Comparison of ENCODE assay signal across 11 cellular contexts in the genomic region with DNA sequence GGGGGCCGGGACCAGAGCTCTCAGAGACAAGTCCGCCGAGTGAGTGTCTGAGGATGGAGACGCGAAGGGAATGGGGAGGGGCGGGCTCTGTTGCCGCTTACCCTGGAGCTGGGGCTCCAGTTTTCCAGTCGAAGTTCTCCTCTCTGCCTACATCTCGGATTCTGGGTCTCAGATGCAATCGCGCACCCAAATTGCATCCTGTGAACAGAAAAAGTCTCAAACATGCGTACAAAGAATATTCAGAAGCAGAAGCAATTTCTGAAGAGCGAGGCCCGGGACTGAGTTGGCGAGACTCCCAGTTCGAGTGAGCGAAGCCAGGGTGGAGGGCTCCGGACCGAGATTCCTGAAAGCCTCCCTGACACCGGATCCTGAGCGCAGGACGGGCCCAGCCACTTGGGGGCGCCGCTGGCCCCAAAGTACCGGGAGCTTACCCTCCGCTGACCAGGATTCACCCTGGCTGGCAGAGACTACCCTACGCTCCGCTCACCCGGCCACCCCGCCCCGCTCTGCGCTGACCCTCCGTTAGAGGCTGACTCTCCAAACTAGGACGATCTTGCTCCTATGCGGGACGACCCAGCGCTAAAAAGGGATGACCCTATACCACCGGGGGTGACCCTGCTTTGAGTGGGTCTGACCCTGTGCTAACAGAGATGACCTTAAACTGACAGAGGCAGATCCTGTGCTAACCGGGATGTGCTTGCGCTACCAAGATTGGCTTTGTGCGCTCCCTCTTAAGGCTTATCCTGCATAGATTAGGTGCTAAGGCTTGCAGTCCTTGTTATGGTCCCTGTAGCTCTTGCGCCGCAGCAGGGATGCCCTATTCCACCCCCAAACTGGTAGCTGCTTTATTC. TPM values are rescaled to one million over a fixed set of nuclear protein-coding genes. Genes with fewer than 3 reads are reported as not detected.
DNase-seq lines count a peak whose midpoint lies in the region; ATAC-seq and TF ChIP-seq lines count a peak whose summit lies in the region.
"Had no signal": no experiment of that assay in that cellular context is flagged by ENCODE, and none has a peak within 500 bp of the region (broad histone marks: within the 10 kb centered on the region; RNA-seq: fewer than 3 reads in every experiment).

No MANE protein-coding gene starts in this region.

- TF ChIP-seq CTCF in activated CD8-positive, alpha-beta T cell treated with anti-CD3 and anti-CD28 coated beads for 36 hours (IDR thresholded peaks at IDR 0.05) = peak; percentile 45
- TF ChIP-seq CTCF in SK-N-SH (IDR thresholded peaks at IDR 0.05) = peak; percentile 53
- TF ChIP-seq CTCF in type B pancreatic cell (conservative IDR thresholded peaks at IDR 0.05) = peak; percentile 64

- POLR2A ChIA-PET in activated CD8-positive, alpha-beta T cell treated with anti-CD3 and anti-CD28 coated beads for 36 hours (lab: Charles Lee) = interaction anchor here (1.5 kb wide), 1 partner anchor 11 kb away, joined by 5 read pairs; no protein-coding TSS in a partner anchor
- POLR2A ChIA-PET in activated CD8-positive, alpha-beta T cell treated with anti-CD3 and anti-CD28 coated beads, Interleukin-2, amount 10 ng/mL, durations not matched to agents 7 days and 5 days (lab: Charles Lee) = no interaction called here
- POLR2A ChIA-PET in SK-N-SH (lab: Yijun Ruan, JAX) = no interaction called here

- DNase-seq in activated CD8-positive, alpha-beta T cell treated with anti-CD3 and anti-CD28 coated beads for 36 hours = peak; percentile 29
- no peak for DNase-seq in activated CD8-positive, alpha-beta T cell treated with anti-CD3 and anti-CD28 coated beads, Interleukin-2, amount 10 ng/mL, durations not matched to agents 7 days and 5 days
- DNase-seq in SK-N-SH (peak; percentile 67), left ventricle myocardium superior (peak; percentile 48), type B pancreatic cell (ENCODE audit: extremely low spot score, unreplicated experiment) (no peak), putamen (ENCODE audit: low spot score) (no peak), NCI-H1092 (lab: John Stamatoyannopoulos, UW) (no peak)
- no peak for DNase-seq in activated effector memory CD4-positive, alpha-beta T cell treated with anti-CD3 and anti-CD28 coated beads, Interleukin-2, amount 50 U/mL, for 16 hours
- DNase-seq: CD8-positive, alpha-beta memory T cell had no signal

- TF ChIP-seq EP300 in SK-N-SH (IDR thresholded peaks at IDR 0.05; ENCODE audit: borderline replicate concordance in 1 of 2, low read depth in 1 of 2, low read length in 1 of 2) = no peak

- no peak overlapping the region for H3K27ac Mint-ChIP-seq in activated CD8-positive, alpha-beta T cell treated with anti-CD3 and anti-CD28 coated beads for 36 hours
- no peak overlapping the region for H3K27ac Mint-ChIP-seq in activated CD8-positive, alpha-beta T cell treated with anti-CD3 and anti-CD28 coated beads, Interleukin-2, amount 10 ng/mL, durations not matched to agents 7 days and 5 days
- no peak overlapping the region for H3K27ac Mint-ChIP-seq in type B pancreatic cell
- H3K27ac Mint-ChIP-seq: CD8-positive, alpha-beta memory T cell; T-helper 1 cell treated with Interleukin-12 subunit alpha and Interleukin-12 subunit beta and Interleukin-4 antibody, amounts not matched to agents 30 μg/mL and 1 μg/mL, for 36 hours had no signal

- H3K9ac ChIP-seq in SK-N-SH = no peak overlapping the region

- H3K36me3 Mint-ChIP-seq in activated CD8-positive, alpha-beta T cell treated with anti-CD3 and anti-CD28 coated beads for 36 hours (ENCODE audit: low read depth) = no peaks in the 10 kb centered on the region
- H3K36me3 Mint-ChIP-seq in activated CD8-positive, alpha-beta T cell treated with anti-CD3 and anti-CD28 coated beads, Interleukin-2, amount 10 ng/mL, durations not matched to agents 7 days and 5 days (ENCODE audit: low read depth) = no peaks in the 10 kb centered on the region
- H3K36me3 Mint-ChIP-seq in type B pancreatic cell = no peaks in the 10 kb centered on the region
- H3K36me3 Mint-ChIP-seq: CD8-positive, alpha-beta memory T cell had no signal

- no peaks in the 10 kb centered on the region for H3K9me2 ChIP-seq in SK-N-SH

- no peaks in the 10 kb centered on the region for H4K20me1 ChIP-seq in SK-N-SH (ENCODE audit: insufficient read depth)

- CTCF ChIA-PET in activated CD8-positive, alpha-beta T cell treated with anti-CD3 and anti-CD28 coated beads for 36 hours (lab: Charles Lee) = interaction anchor here (0.9 to 4.0 kb wide), 6 partner anchors 11 to 276 kb away, joined by 3 to 42 read pairs (median 5); a partner anchor contains a TSS
- CTCF ChIA-PET in activated CD8-positive, alpha-beta T cell treated with anti-CD3 and anti-CD28 coated beads, Interleukin-2, amount 10 ng/mL, durations not matched to agents 7 days and 5 days (lab: Charles Lee) = interaction anchor here (2.7 to 5.9 kb wide), 2 partner anchors 14 to 18 kb away, joined by 9 to 46 read pairs; a partner anchor contains a TSS
- CTCF ChIA-PET in SK-N-SH (lab: Yijun Ruan, JAX) = interaction anchor here (0.6 to 7.9 kb wide), 24 partner anchors 9 to 611 kb away, joined by 3 to 94 read pairs (median 5); a partner anchor contains a TSS

- TF ChIP-seq RAD21 in SK-N-SH (IDR thresholded peaks at IDR 0.05; ENCODE audit: low read length) = peak; percentile 53

- intact Hi-C loops in activated CD8-positive, alpha-beta T cell treated with anti-CD3 and anti-CD28 coated beads for 36 hours (cut with micrococcal nuclease) = no loop called here
- intact Hi-C loops in left ventricle myocardium superior (cut with micrococcal nuclease) = no loop called here

- H3K36me3 ChIP-seq in SK-N-SH (replicated peaks in 1 of 2; ENCODE audit: control insufficient read depth in 1 of 2, insufficient read depth in 2 of 2, low read length in 1 of 2) = no peaks in the 10 kb centered on the region

- H3K27ac ChIP-seq in SK-N-SH (ENCODE audit: low read depth in 2 of 2, low read length in 1 of 2) = no peak overlapping the region

- H3K9me3 ChIP-seq in SK-N-SH = no peaks in the 10 kb centered on the region

- 12% methylated on average over 24 of the region's 43 CpGs for WGBS in SK-N-SH (ENCODE audit: low lambda C conversion rate)

- no peak overlapping the region for H3K4me3 Mint-ChIP-seq in activated CD8-positive, alpha-beta T cell treated with anti-CD3 and anti-CD28 coated beads for 36 hours
- H3K4me3 Mint-ChIP-seq in activated CD8-positive, alpha-beta T cell treated with anti-CD3 and anti-CD28 coated beads, Interleukin-2, amount 10 ng/mL, durations not matched to agents 7 days and 5 days = no peak overlapping the region
- H3K4me3 Mint-ChIP-seq in type B pancreatic cell = no peak overlapping the region
- H3K4me3 Mint-ChIP-seq: T-helper 1 cell treated with Interleukin-12 subunit alpha and Interleukin-12 subunit beta and Interleukin-4 antibody, amounts not matched to agents 30 μg/mL and 1 μg/mL, for 36 hours had no signal

- no peaks in the 10 kb centered on the region for H3K9me3 Mint-ChIP-seq in activated CD8-positive, alpha-beta T cell treated with anti-CD3 and anti-CD28 coated beads for 36 hours
- H3K9me3 Mint-ChIP-seq in activated CD8-positive, alpha-beta T cell treated with anti-CD3 and anti-CD28 coated beads, Interleukin-2, amount 10 ng/mL, durations not matched to agents 7 days and 5 days (ENCODE audit: insufficient read depth) = no peaks in the 10 kb centered on the region
- no peaks in the 10 kb centered on the region for H3K9me3 Mint-ChIP-seq in type B pancreatic cell
- H3K9me3 Mint-ChIP-seq: CD8-positive, alpha-beta memory T cell; T-helper 1 cell treated with Interleukin-12 subunit alpha and Interleukin-12 subunit beta and Interleukin-4 antibody, amounts not matched to agents 30 μg/mL and 1 μg/mL, for 36 hours had no signal

- peaks cover 74% of the 10 kb centered on the region for H3K27me3 ChIP-seq in SK-N-SH (ENCODE audit: insufficient read depth)

- peaks cover 74% of the 10 kb centered on the region for H3K27me3 Mint-ChIP-seq in activated CD8-positive, alpha-beta T cell treated with anti-CD3 and anti-CD28 coated beads for 36 hours
- H3K27me3 Mint-ChIP-seq in activated CD8-positive, alpha-beta T cell treated with anti-CD3 and anti-CD28 coated beads, Interleukin-2, amount 10 ng/mL, durations not matched to agents 7 days and 5 days (ENCODE audit: low read depth) = peaks cover 47% of the 10 kb centered on the region
- H3K27me3 Mint-ChIP-seq in type B pancreatic cell = peaks cover 3% of the 10 kb centered on the region

- no peaks in the 10 kb centered on the region; a peak in 1 of 4 replicates for H3K4me1 ChIP-seq in SK-N-SH (ENCODE audit: control insufficient read depth in 1 of 2, insufficient read depth in 2 of 2, low read depth in 1 of 2, low read length in 1 of 2)

- no peaks in the 10 kb centered on the region for H3K79me2 ChIP-seq in SK-N-SH (ENCODE audit: insufficient read depth)

- H3K4me1 Mint-ChIP-seq in activated CD8-positive, alpha-beta T cell treated with anti-CD3 and anti-CD28 coated beads for 36 hours (ENCODE audit: low read depth) = peaks cover 8% of the 10 kb centered on the region
- peaks cover 4% of the 10 kb centered on the region for H3K4me1 Mint-ChIP-seq in activated CD8-positive, alpha-beta T cell treated with anti-CD3 and anti-CD28 coated beads, Interleukin-2, amount 10 ng/mL, durations not matched to agents 7 days and 5 days (ENCODE audit: low read depth)
- peaks cover 14% of the 10 kb centered on the region for H3K4me1 Mint-ChIP-seq in type B pancreatic cell (ENCODE audit: unreplicated experiment)

- no peak overlapping the region; a peak in 1 of 4 replicates for H3K4me3 ChIP-seq in SK-N-SH (ENCODE audit: low read depth in 2 of 2, low read length in 1 of 2)

- H2AFZ ChIP-seq in SK-N-SH (ENCODE audit: low read depth) = no peak overlapping the region

- peak; percentile 42 for ATAC-seq in activated CD8-positive, alpha-beta T cell treated with anti-CD3 and anti-CD28 coated beads for 36 hours
- no peak for ATAC-seq in activated CD8-positive, alpha-beta T cell treated with anti-CD3 and anti-CD28 coated beads, Interleukin-2, amount 10 ng/mL, durations not matched to agents 7 days and 5 days
- peak; percentile 69 for ATAC-seq in left ventricle myocardium superior

- no peak overlapping the region for H3K4me2 ChIP-seq in SK-N-SH

- H3F3A ChIP-seq in SK-N-SH (replicated peaks; ENCODE audit: insufficient read depth) = no peaks in the 10 kb centered on the region

RNA-seq across cellular contexts. Expression of a gene that starts 12.1 kb away (rescaled TPM):
- under 1 TPM; 0.11 to 0.18 TPM for total RNA-seq in activated CD8-positive, alpha-beta T cell treated with anti-CD3 and anti-CD28 coated beads for 36 hours
- under 1 TPM; 0.24 to 0.31 TPM for total RNA-seq in activated CD8-positive, alpha-beta T cell treated with anti-CD3 and anti-CD28 coated beads, Interleukin-2, amount 10 ng/mL, durations not matched to agents 7 days and 5 days
- not detected in 2 replicates for polyA plus RNA-seq in SK-N-SH (2012; rRNA removed)
- polyA plus RNA-seq in SK-N-SH (2012; cell fraction: cytosol; rRNA removed) = under 0.01 TPM in 1 of 2 replicates, not detected in the other
- not detected in 2 replicates for polyA plus RNA-seq in SK-N-SH (2012; cell fraction: nucleus; rRNA removed)
- total RNA-seq in left ventricle myocardium superior (not detected), type B pancreatic cell (ENCODE audit: low replicate concordance) (0.64 and 4.9 TPM in 2 replicates)

RNA-seq across cellular contexts. Expression of a gene that starts 33.8 kb away (rescaled TPM):
- not detected for total RNA-seq in activated CD8-positive, alpha-beta T cell treated with anti-CD3 and anti-CD28 coated beads for 36 hours
- total RNA-seq in activated CD8-positive, alpha-beta T cell treated with anti-CD3 and anti-CD28 coated beads, Interleukin-2, amount 10 ng/mL, durations not matched to agents 7 days and 5 days = not detected
- not detected in 2 replicates for polyA plus RNA-seq in SK-N-SH (2012; rRNA removed)
- not detected in 2 replicates for polyA plus RNA-seq in SK-N-SH (2012; cell fraction: cytosol; rRNA removed)
- polyA plus RNA-seq in SK-N-SH (2012; cell fraction: nucleus; rRNA removed) = 0.10 TPM in 1 of 2 replicates, not detected in the other
- total RNA-seq in left ventricle myocardium superior = not detected
- total RNA-seq in type B pancreatic cell (ENCODE audit: low replicate concordance) = 0.14 TPM in 1 of 2 replicates, not detected in the other
- total RNA-seq: CD8-positive, alpha-beta memory T cell; dermis microvascular lymphatic vessel endothelial cell had no signal
- polyA plus RNA-seq: CD8-positive, alpha-beta memory T cell had no signal

Comparison
In these comparisons a context has a peak if more than half of its experiments do, and no peak if none do; other contexts are left out.
1. DNase-seq: peak in activated CD8-positive, alpha-beta T cell treated with anti-CD3 and anti-CD28 coated beads for 36 hours (single experiment), SK-N-SH (single experiment) and left ventricle myocardium superior (single experiment); none in activated CD8-positive, alpha-beta T cell treated with anti-CD3 and anti-CD28 coated beads, Interleukin-2, amount 10 ng/mL, durations not matched to agents 7 days and 5 days (single experiment), type B pancreatic cell (single experiment), putamen (single experiment), NCI-H1092 (single experiment) and activated effector memory CD4-positive, alpha-beta T cell treated with anti-CD3 and anti-CD28 coated beads, Interleukin-2, amount 50 U/mL, for 16 hours (single experiment).
2. Peak in every context shown above with its lines, with median percentiles within 50 percentile points of each other: CTCF ChIP-seq.